In the genomic region with DNA sequence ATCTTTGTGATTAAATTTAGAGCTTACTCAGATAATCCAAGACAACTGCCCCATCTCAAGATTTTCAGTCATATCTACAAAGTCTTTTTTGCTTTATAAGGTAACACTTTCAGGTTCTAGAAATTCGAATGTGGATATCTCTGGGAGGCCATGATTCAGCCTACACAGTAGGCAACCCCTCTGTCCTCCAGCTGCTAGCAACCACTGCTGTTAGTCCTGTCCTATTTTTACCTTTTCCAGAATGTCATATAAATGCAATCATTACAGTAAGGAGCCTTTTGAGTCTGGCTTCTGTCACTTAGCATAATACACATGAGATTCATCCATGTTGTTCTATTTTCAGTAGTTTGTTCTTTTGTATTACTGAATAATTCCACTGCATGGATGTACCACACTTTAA, we compare ENCODE assay signal across 28 cellular contexts.
"Had no signal": no experiment of that assay in that cellular context is flagged by ENCODE, and none has a peak within 500 bp of the region (broad histone marks: within the 10 kb centered on the region; RNA-seq: fewer than 3 reads in every experiment).

No MANE protein-coding gene starts in this region.

- DNase-seq: activated CD4-positive, alpha-beta memory T cell treated with anti-CD3 and anti-CD28 coated beads for 36 hours; activated CD4-positive, alpha-beta T cell treated with anti-CD3 and anti-CD28 coated beads for 4 hours; activated naive CD4-positive, alpha-beta T cell treated with Interleukin-2 at 50 U/mL for 16 hours; activated naive CD8-positive, alpha-beta T cell treated with anti-CD3 and anti-CD28 coated beads, Interleukin-2, amount 10 ng/mL, durations not matched to agents 7 days and 5 days; amygdala; cerebellar nuclear complex; effector memory CD4-positive, alpha-beta T cell; foreskin keratinocyte; hypothalamus; islet precursor cell; left colon; midbrain; ovary; psoas muscle; right cardiac atrium; stimulated activated CD4-positive, alpha-beta T cell treated with anti-CD3 and anti-CD28 coated beads, Interleukin-15, amount 100 ng/mL, for 24 hours; stimulated activated CD4-positive, alpha-beta T cell treated with anti-CD3 and anti-CD28 coated beads, Interleukin-2, amount 100 ng/mL, for 48 hours; stomach; upper lobe of left lung had no signal

- H3K27ac Mint-ChIP-seq: activated CD4-positive, alpha-beta memory T cell treated with anti-CD3 and anti-CD28 coated beads for 36 hours; activated naive CD8-positive, alpha-beta T cell treated with anti-CD3 and anti-CD28 coated beads, Interleukin-2, amount 10 ng/mL, durations not matched to agents 7 days and 5 days; activated T-helper 2 cell treated with anti-CD3 and anti-CD28 coated beads, Interferon-gamma antibody, Interleukin-2, Interleukin-4, amounts not matched to agents 10 μg/mL and 5 μg/mL and 100 μg/mL, durations not matched to agents 14 hours and 24 hours and 36 hours; brain; dendritic cell treated with granulocyte-macrophage colony-stimulating factor and Interleukin-4, amounts not matched to agents 40 ng/mL and 50 ng/mL, for 4 days; neural progenitor cell; T-helper 2 cell treated with Interferon-gamma antibody and Interleukin-4, amounts not matched to agents 5 μg/mL and 100 μg/mL, for 36 hours; WTC11 had no signal

- FAIRE-seq: TTC549 had no signal

- H3K9ac ChIP-seq: neural progenitor cell had no signal

- ATAC-seq: foreskin keratinocyte, left colon, right cardiac atrium, WTC11 had no signal

- H3K4me1 ChIP-seq: neural progenitor cell, psoas muscle, stomach, upper lobe of left lung had no signal

- H3K9me3 Mint-ChIP-seq: activated CD4-positive, alpha-beta memory T cell treated with anti-CD3 and anti-CD28 coated beads for 36 hours; activated naive CD8-positive, alpha-beta T cell treated with anti-CD3 and anti-CD28 coated beads, Interleukin-2, amount 10 ng/mL, durations not matched to agents 7 days and 5 days; activated T-helper 2 cell treated with anti-CD3 and anti-CD28 coated beads, Interferon-gamma antibody, Interleukin-2, Interleukin-4, amounts not matched to agents 10 μg/mL and 5 μg/mL and 100 μg/mL, durations not matched to agents 14 hours and 24 hours and 36 hours; brain; dendritic cell treated with granulocyte-macrophage colony-stimulating factor and Interleukin-4, amounts not matched to agents 40 ng/mL and 50 ng/mL, for 4 days; neural progenitor cell; T-helper 2 cell treated with Interferon-gamma antibody and Interleukin-4, amounts not matched to agents 5 μg/mL and 100 μg/mL, for 36 hours; WTC11 had no signal

- H3K27ac ChIP-seq: foreskin keratinocyte, neural progenitor cell, ovary, psoas muscle, skin epidermis, stomach, upper lobe of left lung had no signal

- H3K36me3 ChIP-seq: neural progenitor cell, ovary, stomach, upper lobe of left lung had no signal

- H3K4me1 Mint-ChIP-seq: activated naive CD8-positive, alpha-beta T cell treated with anti-CD3 and anti-CD28 coated beads, Interleukin-2, amount 10 ng/mL, durations not matched to agents 7 days and 5 days; brain; neural progenitor cell had no signal

- H3K4me3 ChIP-seq: lung, neural progenitor cell, ovary, psoas muscle, skin epidermis, stomach, upper lobe of left lung had no signal

- H3K4me3 Mint-ChIP-seq: activated CD4-positive, alpha-beta memory T cell treated with anti-CD3 and anti-CD28 coated beads for 36 hours; activated naive CD8-positive, alpha-beta T cell treated with anti-CD3 and anti-CD28 coated beads, Interleukin-2, amount 10 ng/mL, durations not matched to agents 7 days and 5 days; brain; dendritic cell treated with granulocyte-macrophage colony-stimulating factor and Interleukin-4, amounts not matched to agents 40 ng/mL and 50 ng/mL, for 4 days; neural progenitor cell; T-helper 2 cell treated with Interferon-gamma antibody and Interleukin-4, amounts not matched to agents 5 μg/mL and 100 μg/mL, for 36 hours; WTC11 had no signal

- H3K27me3 Mint-ChIP-seq: activated CD4-positive, alpha-beta memory T cell treated with anti-CD3 and anti-CD28 coated beads for 36 hours; activated naive CD8-positive, alpha-beta T cell treated with anti-CD3 and anti-CD28 coated beads, Interleukin-2, amount 10 ng/mL, durations not matched to agents 7 days and 5 days; brain; dendritic cell treated with granulocyte-macrophage colony-stimulating factor and Interleukin-4, amounts not matched to agents 40 ng/mL and 50 ng/mL, for 4 days had no signal

- H3K27me3 ChIP-seq: foreskin keratinocyte, neural progenitor cell, ovary, stomach, upper lobe of left lung had no signal

- H2AFZ ChIP-seq: neural progenitor cell had no signal

- H3K9me3 ChIP-seq: ovary, psoas muscle, stomach, upper lobe of left lung had no signal

- H3K36me3 Mint-ChIP-seq: activated CD4-positive, alpha-beta memory T cell treated with anti-CD3 and anti-CD28 coated beads for 36 hours; activated naive CD8-positive, alpha-beta T cell treated with anti-CD3 and anti-CD28 coated beads, Interleukin-2, amount 10 ng/mL, durations not matched to agents 7 days and 5 days; brain; neural progenitor cell; WTC11 had no signal

- H3K4me2 ChIP-seq: neural progenitor cell had no signal
